ENCODE assay signal across 1 cellular context in the genomic region with DNA sequence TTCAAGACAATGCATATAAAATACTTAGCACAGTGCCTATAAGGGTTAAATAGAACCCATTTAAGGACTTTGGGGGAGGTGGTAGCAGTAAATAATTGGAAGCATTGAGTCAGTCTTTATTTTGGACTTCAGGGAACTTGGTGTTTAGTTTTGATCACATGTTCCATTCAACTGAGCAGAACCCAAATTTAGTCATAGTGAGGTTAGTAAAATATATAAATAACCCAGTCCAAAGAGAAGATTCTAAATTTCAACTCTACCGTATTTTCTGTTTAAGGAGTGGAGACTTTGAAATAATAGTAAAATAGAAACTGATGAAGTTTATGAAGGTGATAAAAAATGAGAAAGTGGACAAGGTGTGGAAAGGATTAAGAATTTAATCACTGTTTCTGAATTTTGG.
TF ChIP-seq lines count a peak whose summit lies in the region.

No MANE protein-coding gene starts in this region.

TF ChIP-seq in IMR-90, 13 proteins besides CTCF, POLR2A, EP300 and RAD21 (continued from another document):
- TF ChIP-seq, protein P1, sequence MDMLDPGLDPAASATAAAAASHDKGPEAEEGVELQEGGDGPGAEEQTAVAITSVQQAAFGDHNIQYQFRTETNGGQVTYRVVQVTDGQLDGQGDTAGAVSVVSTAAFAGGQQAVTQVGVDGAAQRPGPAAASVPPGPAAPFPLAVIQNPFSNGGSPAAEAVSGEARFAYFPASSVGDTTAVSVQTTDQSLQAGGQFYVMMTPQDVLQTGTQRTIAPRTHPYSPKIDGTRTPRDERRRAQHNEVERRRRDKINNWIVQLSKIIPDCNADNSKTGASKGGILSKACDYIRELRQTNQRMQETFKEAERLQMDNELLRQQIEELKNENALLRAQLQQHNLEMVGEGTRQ (IDR thresholded peaks at IDR 0.05; ENCODE audit: low read depth, low read length), result peak; percentile 49
TF ChIP-seq in IMR-90: peak in this region for 1.
